In the genomic region with DNA sequence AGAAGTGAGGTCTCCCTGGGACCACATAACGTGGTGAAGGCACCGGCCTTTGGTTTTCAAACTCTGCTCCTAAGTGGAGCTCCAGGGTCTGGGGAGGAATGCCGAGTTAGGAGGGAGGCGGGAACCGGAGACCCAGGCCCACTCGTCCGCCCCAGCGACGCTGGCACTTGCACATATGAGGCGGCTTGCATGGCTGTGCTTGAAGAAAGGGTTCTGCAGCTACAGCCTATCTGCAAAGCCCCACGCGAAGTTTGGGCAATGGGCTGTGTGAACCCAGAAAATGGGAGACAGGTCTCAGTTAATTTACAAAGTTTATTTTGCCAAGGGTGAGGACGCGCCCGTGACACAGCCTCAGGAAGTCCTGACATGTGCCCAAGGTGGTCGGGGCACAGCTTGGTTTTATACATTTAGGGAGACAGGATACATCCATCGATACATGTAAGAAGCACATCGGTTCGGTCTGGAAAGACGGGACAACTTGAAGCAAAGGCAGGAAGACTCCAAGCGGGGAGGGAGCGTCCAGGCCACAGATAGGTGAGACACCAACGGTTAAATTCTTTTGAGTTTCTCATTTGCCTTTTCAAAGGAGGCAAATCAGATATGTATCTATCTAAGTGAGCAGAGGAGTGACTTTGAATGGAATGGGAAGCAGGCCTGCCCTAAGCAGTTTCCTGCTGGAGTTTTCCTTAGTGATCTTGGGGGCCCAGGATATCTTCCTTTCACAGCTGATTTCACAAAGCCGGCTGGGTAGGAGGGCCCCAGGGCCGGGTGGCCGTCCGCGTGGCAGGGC, we compare ENCODE assay signal across 8 cellular contexts. TPM values are rescaled to one million over a fixed set of nuclear protein-coding genes. Genes with fewer than 3 reads are reported as not detected.
A peak's percentile ranks its signal among the peaks of the same experiment; 100 is the strongest.
DNase-seq lines count a peak whose midpoint lies in the region; ATAC-seq, FAIRE-seq and TF ChIP-seq lines count a peak whose summit lies in the region.

No MANE protein-coding gene starts in this region.

- peak overlapping the region; percentile 55 to 91 (median 80) for H3K4me3 Mint-ChIP-seq in CD8-positive, alpha-beta memory T cell
- peak overlapping the region; percentile 55 for H3K4me3 Mint-ChIP-seq in osteocyte (ENCODE audit: unreplicated experiment)

- peaks cover 42 to 47% (median 44%) of the 10 kb centered on the region in 3 donors for H3K4me1 Mint-ChIP-seq in CD8-positive, alpha-beta memory T cell
- H3K4me1 Mint-ChIP-seq in osteocyte (ENCODE audit: unreplicated experiment), result peaks cover 38% of the 10 kb centered on the region

- TF ChIP-seq CTCF in Panc1 (IDR thresholded peaks at IDR 0.05) (no peak), esophagus muscularis mucosa (IDR thresholded peaks at IDR 0.05) (no peak), osteocyte (IDR thresholded peaks at IDR 0.05) (no peak)

- ATAC-seq in Panc1 (peak; percentile 34), GM18502 (IDR thresholded peaks at IDR 0.05; ENCODE audit: poor library complexity, unreplicated experiment) (no peak), GM21786 (IDR thresholded peaks at IDR 0.05; ENCODE audit: unreplicated experiment) (no peak)

- TF ChIP-seq EP300 in esophagus muscularis mucosa (IDR thresholded peaks at IDR 0.05), result no peak

- peak overlapping the region in 6 of 8 donors; percentile 82 to 88 (median 86) for H3K27ac Mint-ChIP-seq in CD8-positive, alpha-beta memory T cell
- H3K27ac Mint-ChIP-seq in osteocyte (ENCODE audit: unreplicated experiment), result peak overlapping the region; percentile 66

- peaks cover 20 to 24% of the 10 kb centered on the region in 2 donors for H3K27me3 Mint-ChIP-seq in CD8-positive, alpha-beta memory T cell
- H3K27me3 Mint-ChIP-seq in osteocyte (ENCODE audit: unreplicated experiment), result peaks cover 21% of the 10 kb centered on the region

- no peaks in the 10 kb centered on the region for H3K36me3 ChIP-seq in CD8-positive, alpha-beta memory T cell (ENCODE audit: insufficient read depth, low read length)
- H3K36me3 ChIP-seq in Panc1 (ENCODE audit: control insufficient read depth, insufficient read depth, low read length) (peaks cover 3% of the 10 kb centered on the region; the same call in 1 of the 2 replicates), esophagus muscularis mucosa (no peaks in the 10 kb centered on the region)

- peaks cover 42% of the 10 kb centered on the region for H3K4me1 ChIP-seq in CD8-positive, alpha-beta memory T cell (ENCODE audit: insufficient read depth, low read length)
- peaks cover 11% of the 10 kb centered on the region for H3K4me1 ChIP-seq in Panc1 (ENCODE audit: control insufficient read depth, insufficient read depth, low read length)
- H3K4me1 ChIP-seq in esophagus muscularis mucosa, result peaks cover 22 to 42% (median 32%) of the 10 kb centered on the region in 4 donors

- peaks cover 0 to 16% (median 0%) of the 10 kb centered on the region in 3 donors for H3K36me3 Mint-ChIP-seq in CD8-positive, alpha-beta memory T cell
- no peaks in the 10 kb centered on the region for H3K36me3 Mint-ChIP-seq in osteocyte (ENCODE audit: unreplicated experiment)

- DNase-seq in CD8-positive, alpha-beta memory T cell, result peak in 1 of 5 donors; percentile 1
- DNase-seq in Panc1 (ENCODE audit: low read depth, low spot score), result no peak
- no peak for DNase-seq in esophagus muscularis mucosa (ENCODE audit: extremely low spot score)
- DNase-seq in osteocyte (ENCODE audit: extremely low spot score, unreplicated experiment), result no peak
- no peak for DNase-seq in HK-2 (ENCODE audit: unreplicated experiment)
- DNase-seq in H54 (ENCODE audit: insufficient read length, low spot score), result no peak

- TF ChIP-seq POLR2A in esophagus muscularis mucosa (IDR thresholded peaks at IDR 0.05; ENCODE audit: low read depth) (no peak), H54 (IDR thresholded peaks at IDR 0.05; ENCODE audit: low read depth, low read length) (no peak)

- FAIRE-seq in H54 (lab: Jason Lieb, UNC), result no peak

- intact Hi-C loops in Panc1 (cut with micrococcal nuclease; ENCODE audit: unreplicated experiment), result no loop called here
- intact Hi-C loops in esophagus muscularis mucosa (cut with DNase I), result no loop called here

- CTCF ChIA-PET in CD8-positive, alpha-beta memory T cell (lab: Charles Lee), result interaction anchor here (1.7 kb wide), 1 partner anchor 31 kb away, joined by 5 read pairs; no protein-coding TSS in a partner anchor
- CTCF ChIA-PET in Panc1 (lab: Charles Lee), result no interaction called here

- 77% methylated on average over 27 of the region's 28 CpGs for WGBS in esophagus muscularis mucosa

- no peaks in the 10 kb centered on the region for H3K9me3 ChIP-seq in CD8-positive, alpha-beta memory T cell (ENCODE audit: low read length)
- H3K9me3 ChIP-seq in Panc1 (ENCODE audit: control insufficient read depth, insufficient read depth, low read depth, low read length) (no peaks in the 10 kb centered on the region), esophagus muscularis mucosa (no peaks in the 10 kb centered on the region)

- H3K4me3 ChIP-seq in CD8-positive, alpha-beta memory T cell (ENCODE audit: low read length), result peak overlapping the region; percentile 53
- H3K4me3 ChIP-seq in Panc1 (ENCODE audit: low read depth in 2 of 2, low read length in 2 of 2), result peak overlapping the region; percentile 65 to 86
- H3K4me3 ChIP-seq in esophagus muscularis mucosa, result peak overlapping the region; percentile 67 to 94 (median 88)

- no peaks in the 10 kb centered on the region for H3K9me3 Mint-ChIP-seq in CD8-positive, alpha-beta memory T cell
- H3K9me3 Mint-ChIP-seq in osteocyte (ENCODE audit: unreplicated experiment), result no peaks in the 10 kb centered on the region

- H3K27ac ChIP-seq in CD8-positive, alpha-beta memory T cell (ENCODE audit: low read depth, low read length), result peak overlapping the region; percentile 20
- H3K27ac ChIP-seq in Panc1 (ENCODE audit: low read length) (peak overlapping the region; percentile 88), esophagus muscularis mucosa (replicated peaks in 1 of 4) (peak overlapping the region; percentile 82 to 94 (median 88))

- POLR2A ChIA-PET in CD8-positive, alpha-beta memory T cell (lab: Charles Lee), result no interaction called here
- POLR2A ChIA-PET in Panc1 (lab: Charles Lee), result no interaction called here

- no peaks in the 10 kb centered on the region for H3K27me3 ChIP-seq in CD8-positive, alpha-beta memory T cell (ENCODE audit: insufficient read depth, low read length, poor library complexity, severe bottlenecking)
- peaks cover 8% of the 10 kb centered on the region; the same call in 1 of the 2 replicates for H3K27me3 ChIP-seq in Panc1 (ENCODE audit: control insufficient read depth, insufficient read depth, low read length)
- H3K27me3 ChIP-seq in esophagus muscularis mucosa, result peaks cover 0 to 11% (median 0%) of the 10 kb centered on the region in 4 donors

- no TSS peak for BruUV-seq in Panc1 (replicated peaks; lab: Mats Ljungman, UMichigan)

- in situ Hi-C loops in Panc1 (cut with HindIII; ENCODE audit: low pct_unique_long_range_greater_than_20kb, low sequenced_read_pairs), result no loop called here

RNA-seq across cellular contexts. Expression of gene PCMTD2, which starts 0.8 kb away (rescaled TPM):
- total RNA-seq in CD8-positive, alpha-beta memory T cell, result 10 to 100 TPM; 36.8 to 37.4 TPM
- 58.8 TPM for polyA plus RNA-seq in CD8-positive, alpha-beta memory T cell
- 35.0 TPM for total RNA-seq in Panc1 (2021; ENCODE audit: unreplicated experiment)
- 23.5 TPM for polyA plus RNA-seq in Panc1 (2012; ENCODE audit: insufficient read length)
- total RNA-seq in esophagus muscularis mucosa, result 10 to 100 TPM; 36.5 to 54.8 (median 44.5) TPM
- 94.6 and 96.7 TPM in 2 replicates for total RNA-seq in osteocyte

Comparison
In these comparisons a context has a peak if more than half of its experiments do, and no peak if none do; other contexts are left out.
1. H3K27ac ChIP-seq: peak in every context shown above with its lines; median percentile 88 in Panc1; 88 in esophagus muscularis mucosa; 20 in CD8-positive, alpha-beta memory T cell.